19 cellular contexts compared by ENCODE assay signal in genomic region chr11:13983081-13983751, GRCh38. TPM values are rescaled to one million over a fixed set of nuclear protein-coding genes. Genes with fewer than 3 reads are reported as not detected.
DNase-seq lines count a peak whose midpoint lies in the region; ATAC-seq and TF ChIP-seq lines count a peak whose summit lies in the region.
"Had no signal": no experiment of that assay in that cellular context is flagged by ENCODE, and none has a peak within 500 bp of the region (broad histone marks: within the 10 kb centered on the region; RNA-seq: fewer than 3 reads in every experiment).

No MANE protein-coding gene starts in this region.

- H3K4me1 ChIP-seq in left ventricle myocardium inferior = peaks cover 6% of the 10 kb centered on the region
- H3K4me1 ChIP-seq in prostate gland (replicated peaks) = no peaks in the 10 kb centered on the region
- H3K4me1 ChIP-seq: A549, gastrocnemius medialis had no signal

- H3K4me3 ChIP-seq in AG04450 (ENCODE audit: low read depth, low read length) = no peak overlapping the region
- no peak overlapping the region for H3K4me3 ChIP-seq in left ventricle myocardium inferior
- H3K4me3 ChIP-seq in prostate gland = no peak overlapping the region
- H3K4me3 ChIP-seq: A549, gastrocnemius medialis had no signal

- H3K9me3 Mint-ChIP-seq in activated T-cell treated with anti-CD3 and anti-CD28 coated beads, Interleukin-2, amount 50 U/mL, for 72 hours = no peaks in the 10 kb centered on the region

- peak overlapping the region; percentile 25 for H3K27ac ChIP-seq in AG04450 (ENCODE audit: low read depth, low read length)
- peak overlapping the region; percentile 21 for H3K27ac ChIP-seq in left ventricle myocardium inferior (replicated peaks)
- peak overlapping the region; percentile 31 to 51 for H3K27ac ChIP-seq in prostate gland
- H3K27ac ChIP-seq: A549, gastrocnemius medialis, HL-60 had no signal

- in situ Hi-C loops in GM13977 (cut with MboI; ENCODE audit: low pct_unique_long_range_greater_than_20kb, low sequenced_read_pairs, unreplicated experiment) = no loop called here

- no peaks in the 10 kb centered on the region for H3K4me1 Mint-ChIP-seq in activated T-cell treated with anti-CD3 and anti-CD28 coated beads, Interleukin-2, amount 50 U/mL, for 72 hours (ENCODE audit: low read depth)
- H3K4me1 Mint-ChIP-seq: activated CD4-positive, alpha-beta T cell treated with anti-CD3 and anti-CD28 coated beads for 36 hours had no signal

- H3K9me3 ChIP-seq in AG04450 (ENCODE audit: control insufficient read depth, insufficient read depth, low read length) (no peaks in the 10 kb centered on the region), left ventricle myocardium inferior (replicated peaks) (no peaks in the 10 kb centered on the region), prostate gland (no peaks in the 10 kb centered on the region)
- H3K9me3 ChIP-seq: A549, gastrocnemius medialis had no signal

- TF ChIP-seq CTCF in AG04450 (IDR thresholded peaks at IDR 0.05; ENCODE audit: low read depth, low read length) (no peak), left ventricle myocardium inferior (IDR thresholded peaks at IDR 0.05; ENCODE audit: borderline replicate concordance) (no peak), prostate gland (IDR thresholded peaks at IDR 0.05) (no peak), GM13977 (IDR thresholded peaks at IDR 0.05; ENCODE audit: extremely low read depth, insufficient read depth, missing control alignments) (no peak)

- H3K36me3 ChIP-seq in left ventricle myocardium inferior (no peaks in the 10 kb centered on the region), prostate gland (no peaks in the 10 kb centered on the region)
- H3K36me3 ChIP-seq: gastrocnemius medialis had no signal

- no peaks in the 10 kb centered on the region for H3K27me3 ChIP-seq in AG04450 (ENCODE audit: control insufficient read depth, insufficient read depth, low read length)
- H3K27me3 ChIP-seq in left ventricle myocardium inferior (ENCODE audit: low read depth) = peaks cover 55% of the 10 kb centered on the region
- H3K27me3 ChIP-seq in prostate gland (replicated peaks; ENCODE audit: insufficient read depth) = peaks cover 2% of the 10 kb centered on the region
- H3K27me3 ChIP-seq: gastrocnemius medialis had no signal

- H3K27me3 Mint-ChIP-seq in activated T-cell treated with anti-CD3 and anti-CD28 coated beads, Interleukin-2, amount 50 U/mL, for 72 hours (ENCODE audit: low read depth) = no peaks in the 10 kb centered on the region
- H3K27me3 Mint-ChIP-seq: activated CD4-positive, alpha-beta T cell treated with anti-CD3 and anti-CD28 coated beads for 36 hours had no signal

- no peak for DNase-seq in AG04450 (ENCODE audit: low read depth, low spot score)
- DNase-seq in astrocyte of the hippocampus (ENCODE audit: low read depth, low spot score) = peak; percentile 46
- DNase-seq in left ventricle myocardium inferior = no peak
- DNase-seq in prostate gland (ENCODE audit: low spot score) = peak; percentile 78
- DNase-seq in GM13977 (ENCODE audit: low spot score) = no peak
- no peak for DNase-seq in HUDEP-2 (lab: John Stamatoyannopoulos, UW; ENCODE audit: unreplicated experiment in 76 of 76)
- DNase-seq in activated T-cell treated with anti-CD3 and anti-CD28 coated beads, Interleukin-2, amount 50 U/mL, for 72 hours = no peak
- DNase-seq: activated CD4-positive, alpha-beta T cell treated with anti-CD3 and anti-CD28 coated beads for 36 hours; COR-L47; dermis blood vessel endothelial cell; gastrocnemius medialis; GF-D8; Karpas-422; NCI-H1436 treated with DMSO at 0.1 percent for 48 hours; NCI-H524 treated with DMSO at 0.1 percent for 48 hours; stimulated activated naive CD4-positive, alpha-beta T cell had no signal

- ATAC-seq in GM21528 (IDR thresholded peaks at IDR 0.05; ENCODE audit: low FRiP score, unreplicated experiment) = no peak
- no peak for ATAC-seq in activated T-cell treated with anti-CD3 and anti-CD28 coated beads, Interleukin-2, amount 50 U/mL, for 72 hours (replicated peaks in 1 of 2)
- ATAC-seq: A549; activated CD4-positive, alpha-beta T cell treated with anti-CD3 and anti-CD28 coated beads for 36 hours; gastrocnemius medialis had no signal

- no peak for TF ChIP-seq POLR2A in prostate gland (IDR thresholded peaks at IDR 0.05)

- no peaks in the 10 kb centered on the region for H3K36me3 Mint-ChIP-seq in activated T-cell treated with anti-CD3 and anti-CD28 coated beads, Interleukin-2, amount 50 U/mL, for 72 hours (ENCODE audit: insufficient read depth in 2 of 2)

- intact Hi-C loops in left ventricle myocardium inferior (cut with micrococcal nuclease) (no loop called here), prostate gland (cut with DNase I) (no loop called here)

- CTCF ChIA-PET in AG04450 (lab: Charles Lee) = interaction anchor here (1.5 kb wide), 1 partner anchor 28 kb away, joined by 4 read pairs; no protein-coding TSS in a partner anchor

- POLR2A ChIA-PET in AG04450 (lab: Yijun Ruan, JAX) = no interaction called here

- H3K4me3 Mint-ChIP-seq in activated T-cell treated with anti-CD3 and anti-CD28 coated beads, Interleukin-2, amount 50 U/mL, for 72 hours = no peak overlapping the region
- H3K4me3 Mint-ChIP-seq: activated CD4-positive, alpha-beta T cell treated with anti-CD3 and anti-CD28 coated beads for 36 hours had no signal

- H3K27ac Mint-ChIP-seq in activated T-cell treated with anti-CD3 and anti-CD28 coated beads, Interleukin-2, amount 50 U/mL, for 72 hours = no peak overlapping the region
- H3K27ac Mint-ChIP-seq: activated CD4-positive, alpha-beta T cell treated with anti-CD3 and anti-CD28 coated beads for 36 hours had no signal

- WGBS in prostate gland = 18% methylated on average over 12 of the region's 12 CpGs

RNA-seq across cellular contexts. Expression of gene SPON1, which starts 20.7 kb away (rescaled TPM):
- 0.30 and 0.53 TPM in 2 replicates for polyA plus RNA-seq in AG04450 (2011; rRNA removed)
- polyA minus RNA-seq in AG04450 (2011; rRNA and poly(A)+ RNA removed) = 0.35 and 0.41 TPM in 2 replicates
- total RNA-seq in left ventricle myocardium inferior = 9.4 TPM
- total RNA-seq in prostate gland = 10 to 100 TPM; 13.7 to 28.2 TPM
- total RNA-seq in activated T-cell treated with anti-CD3 and anti-CD28 coated beads, Interleukin-2, amount 50 U/mL, for 72 hours = under 1 TPM; 0.12 to 0.16 TPM
- polyA plus RNA-seq: A549 had no signal

Comparison
In these comparisons a context has a peak if more than half of its experiments do, and no peak if none do; other contexts are left out.
1. DNase-seq: peak in astrocyte of the hippocampus (single experiment) and prostate gland (single experiment); none in AG04450 (single experiment), left ventricle myocardium inferior (single experiment), GM13977 (single experiment), HUDEP-2 (0 of 76) and activated T-cell treated with anti-CD3 and anti-CD28 coated beads, Interleukin-2, amount 50 U/mL, for 72 hours (0 of 2).
2. Peak in every context shown above with its lines, with median percentiles within 50 percentile points of each other: H3K27ac ChIP-seq.